ENCODE assay signal across 8 cellular contexts in the genomic region with DNA sequence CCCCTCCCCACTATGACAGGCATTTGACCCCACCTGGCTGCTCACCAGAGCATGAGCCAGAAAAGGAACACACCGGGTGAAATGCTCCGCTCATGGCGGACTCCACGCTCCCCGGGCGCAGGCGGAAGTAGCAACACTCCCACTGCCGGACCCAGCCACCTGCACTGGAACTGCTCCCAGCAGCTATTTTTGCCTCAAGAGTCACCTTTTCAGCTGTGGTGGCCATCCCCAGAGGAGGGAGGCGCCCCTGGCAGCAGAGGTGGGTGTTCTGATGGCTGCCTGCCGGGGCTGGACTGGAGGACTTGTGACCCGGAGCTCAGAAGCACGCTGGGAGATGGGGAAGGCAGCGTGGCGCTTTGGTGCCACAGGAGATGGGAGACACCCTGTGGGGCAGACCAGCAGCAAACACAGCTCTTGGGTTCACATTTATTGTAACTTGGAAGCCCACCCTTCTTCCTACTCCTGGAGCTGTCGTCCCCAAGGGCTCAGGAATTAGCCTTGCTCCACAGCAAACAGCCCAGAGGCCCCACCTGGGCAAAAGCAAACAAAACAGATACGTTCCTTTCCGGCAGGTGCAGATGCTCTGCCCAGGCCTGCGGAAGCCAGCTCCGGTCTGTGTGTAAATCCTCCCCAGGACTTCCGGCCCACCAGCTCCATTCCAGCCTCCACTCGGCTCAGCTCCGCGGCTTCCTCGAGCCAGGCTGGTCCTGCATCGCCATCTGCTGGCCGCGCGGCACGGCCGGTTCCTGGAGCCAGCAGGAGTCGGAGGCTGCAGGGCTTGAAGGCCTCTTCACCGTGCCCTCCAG. TPM values are rescaled to one million over a fixed set of nuclear protein-coding genes. Genes with fewer than 3 reads are reported as not detected.
DNase-seq lines count a peak whose midpoint lies in the region; ATAC-seq and TF ChIP-seq lines count a peak whose summit lies in the region.

No MANE protein-coding gene starts in this region.

- no peaks in the 10 kb centered on the region for H3K9me3 ChIP-seq in tibial nerve

- peaks cover 82% of the 10 kb centered on the region for H3K4me1 Mint-ChIP-seq in activated naive CD8-positive, alpha-beta T cell treated with anti-CD3 and anti-CD28 coated beads, Interleukin-2, amount 50 U/mL, for 24 hours

- no peaks in the 10 kb centered on the region for H3K27me3 Mint-ChIP-seq in activated naive CD8-positive, alpha-beta T cell treated with anti-CD3 and anti-CD28 coated beads, Interleukin-2, amount 50 U/mL, for 24 hours

- TF ChIP-seq EP300 in tibial nerve (IDR thresholded peaks at IDR 0.05): peak; percentile 52 to 79

- H3K27ac Mint-ChIP-seq in activated naive CD8-positive, alpha-beta T cell treated with anti-CD3 and anti-CD28 coated beads, Interleukin-2, amount 50 U/mL, for 24 hours: peak overlapping the region; percentile 80

- peaks cover 52% of the 10 kb centered on the region for H3K36me3 Mint-ChIP-seq in activated naive CD8-positive, alpha-beta T cell treated with anti-CD3 and anti-CD28 coated beads, Interleukin-2, amount 50 U/mL, for 24 hours (ENCODE audit: low read depth)

- H3K9me3 Mint-ChIP-seq in activated naive CD8-positive, alpha-beta T cell treated with anti-CD3 and anti-CD28 coated beads, Interleukin-2, amount 50 U/mL, for 24 hours: no peaks in the 10 kb centered on the region

- H3K4me3 ChIP-seq in BJ (ENCODE audit: low read depth, low read length): no peak overlapping the region
- H3K4me3 ChIP-seq in tibial nerve: peak overlapping the region in 3 of 4 donors; percentile 1 to 19 (median 17)

- DNase-seq in BJ (ENCODE audit: low read depth) (no peak), NCI-H1417 treated with DMSO at 0.1 percent for 48 hours (lab: John Stamatoyannopoulos, UW) (peak; percentile 55), T follicular helper cell (ENCODE audit: low read depth) (peak; percentile 91), Right ventricle myocardium superior (peak; percentile 94), posterior vena cava (ENCODE audit: low spot score) (peak; percentile 97), tibial nerve (ENCODE audit: low spot score in 2 of 2) (peak; percentile 83 to 84)
- peak; percentile 92 for DNase-seq in activated naive CD8-positive, alpha-beta T cell treated with anti-CD3 and anti-CD28 coated beads, Interleukin-2, amount 50 U/mL, for 24 hours

- CTCF ChIA-PET in BJ (lab: Yijun Ruan, JAX): interaction anchor here (0.5 to 24.6 kb wide), 42 partner anchors 9 to 810 kb away, joined by 3 to 476 read pairs (median 4); a partner anchor contains a TSS

- POLR2A ChIA-PET in BJ (lab: Charles Lee): interaction anchor here (0.6 to 1.4 kb wide), 4 partner anchors 9 to 649 kb away, joined by 3 to 5 read pairs (median 4); a partner anchor contains a TSS

- intact Hi-C loops in Right ventricle myocardium superior (cut with DNase I): loop anchor here (10.0 kb wide), 2 partner anchors 184 to 354 kb away; a partner anchor contains a TSS
- intact Hi-C loops in posterior vena cava (cut with DNase I): no loop called here

- TF ChIP-seq CTCF in BJ (IDR thresholded peaks at IDR 0.05; ENCODE audit: insufficient read depth, low read depth, low read length): peak; percentile 99
- peak; percentile 94 to 99 (median 97) for TF ChIP-seq CTCF in tibial nerve (IDR thresholded peaks at IDR 0.05)

- H3K36me3 ChIP-seq in BJ (ENCODE audit: control insufficient read depth, insufficient read depth, low read length) (peaks cover 19% of the 10 kb centered on the region), tibial nerve (peaks cover 0 to 40% (median 0%) of the 10 kb centered on the region in 3 donors)

- H3K27ac ChIP-seq in tibial nerve: peak overlapping the region in 3 of 4 donors; percentile 61 to 80 (median 69)

- ATAC-seq in GM21529 (IDR thresholded peaks at IDR 0.05; ENCODE audit: unreplicated experiment): peak; percentile 33
- ATAC-seq in activated naive CD8-positive, alpha-beta T cell treated with anti-CD3 and anti-CD28 coated beads, Interleukin-2, amount 50 U/mL, for 24 hours: peak; percentile 25
- ATAC-seq in Right ventricle myocardium superior (ENCODE audit: poor library complexity): peak; percentile 53

- H3K4me3 Mint-ChIP-seq in activated naive CD8-positive, alpha-beta T cell treated with anti-CD3 and anti-CD28 coated beads, Interleukin-2, amount 50 U/mL, for 24 hours: peak overlapping the region; percentile 97

- peaks cover 0 to 89% (median 63%) of the 10 kb centered on the region in 4 donors for H3K4me1 ChIP-seq in tibial nerve

- 21 to 27% methylated on average over 27 to 32 of the region's 32 CpGs for WGBS in tibial nerve, 2 donors

- peak in 1 of 2 donors; percentile 88 for TF ChIP-seq POLR2A in tibial nerve (IDR thresholded peaks at IDR 0.05)

- H3K27me3 ChIP-seq in BJ (ENCODE audit: control insufficient read depth, insufficient read depth, low read length): no peaks in the 10 kb centered on the region
- no peaks in the 10 kb centered on the region for H3K27me3 ChIP-seq in tibial nerve

RNA-seq across cellular contexts. Expression of a gene that starts 3.7 kb away (rescaled TPM):
- 64.0 and 66.7 TPM in 2 replicates for polyA plus RNA-seq in BJ (2011; rRNA removed)
- 4.8 and 11.0 TPM in 2 replicates for polyA minus RNA-seq in BJ (2011; rRNA and poly(A)+ RNA removed)
- total RNA-seq in Right ventricle myocardium superior (59.0 TPM), posterior vena cava (10 to 100 TPM; 49.9 to 54.4 TPM), tibial nerve (100 to 1,000 TPM; 178 to 206 (median 197) TPM)

RNA-seq across cellular contexts. Expression of a gene that starts 8.5 kb away (rescaled TPM):
- 886 and 999 TPM in 2 replicates for polyA plus RNA-seq in BJ (2011; rRNA removed)
- 177 and 288 TPM in 2 replicates for polyA minus RNA-seq in BJ (2011; rRNA and poly(A)+ RNA removed)
- total RNA-seq in Right ventricle myocardium superior (200 TPM), posterior vena cava (100 to 1,000 TPM; 414 to 565 TPM), tibial nerve (100 to 1,000 TPM; 347 to 405 (median 390) TPM)

RNA-seq across cellular contexts. Expression of a gene that starts 26.8 kb away (rescaled TPM):
- polyA plus RNA-seq in BJ (2011; rRNA removed): 17.5 and 21.0 TPM in 2 replicates
- 14.9 and 20.7 TPM in 2 replicates for polyA minus RNA-seq in BJ (2011; rRNA and poly(A)+ RNA removed)
- total RNA-seq in Right ventricle myocardium superior (16.7 TPM), posterior vena cava (10 to 100 TPM; 16.5 to 16.8 TPM), tibial nerve (10 to 100 TPM; 18.0 to 38.2 (median 26.9) TPM)

RNA-seq across cellular contexts. Expression of a gene that starts 41.7 kb away (rescaled TPM):
- 0.01 TPM in 1 of 2 replicates, not detected in the other for polyA plus RNA-seq in BJ (2011; rRNA removed)
- 0.05 TPM in 1 of 2 replicates, not detected in the other for polyA minus RNA-seq in BJ (2011; rRNA and poly(A)+ RNA removed)
- total RNA-seq in Right ventricle myocardium superior (0.03 TPM), posterior vena cava (under 1 TPM; 0.05 to 0.09 TPM), tibial nerve (under 1 TPM; 0.42 to 0.78 (median 0.52) TPM)
